ENCODE assay signal across 31 cellular contexts in the genomic region with DNA sequence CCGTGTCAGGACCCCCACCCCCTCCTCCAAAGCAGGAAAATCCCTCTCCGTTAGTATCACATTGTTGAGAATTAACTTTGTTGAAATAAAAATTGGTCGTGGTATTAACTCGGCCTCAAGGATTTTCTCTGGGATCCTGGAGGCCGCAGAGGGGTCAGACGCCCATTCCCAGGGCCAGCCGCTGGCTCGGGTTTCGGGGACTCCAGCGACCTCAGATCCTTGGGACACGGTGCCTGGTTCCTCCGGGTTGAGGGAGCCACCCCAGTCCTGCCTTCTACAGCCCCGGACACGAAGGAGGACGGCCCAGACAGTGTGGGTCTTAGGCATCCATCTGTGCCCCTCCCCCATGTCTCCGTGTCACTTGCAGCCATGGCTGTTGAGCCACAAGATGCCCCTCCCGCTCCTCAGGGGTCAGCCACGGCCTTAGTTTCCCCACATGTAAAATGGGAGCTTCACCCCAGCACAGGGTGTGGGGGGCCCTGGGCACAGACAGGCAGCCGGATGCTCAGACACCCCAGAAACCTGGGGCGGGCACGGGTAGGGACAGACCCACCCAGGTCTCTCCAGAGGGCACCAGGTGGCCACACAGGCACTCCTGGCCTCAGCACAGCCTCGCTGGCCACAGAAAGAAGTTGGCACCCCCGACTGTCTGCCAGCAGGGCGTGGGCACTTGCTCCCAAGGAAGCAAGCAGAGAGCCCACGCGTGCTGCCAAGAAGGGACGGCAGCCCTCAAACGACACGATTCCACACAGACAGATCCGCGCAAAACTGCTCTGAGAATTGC. TPM values are rescaled to one million over a fixed set of nuclear protein-coding genes. Genes with fewer than 3 reads are reported as not detected.
"Had no signal": no experiment of that assay in that cellular context is flagged by ENCODE, and none has a peak within 500 bp of the region (broad histone marks: within the 10 kb centered on the region; RNA-seq: fewer than 3 reads in every experiment).

No MANE protein-coding gene starts in this region.

- H3K4me3 ChIP-seq: adrenal gland, breast epithelium had no signal

- H3K9me3 Mint-ChIP-seq: activated CD8-positive, alpha-beta T cell treated with anti-CD3 and anti-CD28 coated beads for 36 hours; activated naive CD4-positive, alpha-beta T cell treated with anti-CD3 and anti-CD28 coated beads, Interleukin-2, amount 10 ng/mL, durations not matched to agents 7 days and 5 days; activated naive CD8-positive, alpha-beta T cell treated with anti-CD3 and anti-CD28 coated beads, Interleukin-2, amount 10 ng/mL, durations not matched to agents 7 days and 5 days; activated T-cell treated with anti-CD3 and anti-CD28 coated beads, Interleukin-2, amount 50 U/mL, for 72 hours; activated T-helper 2 cell treated with anti-CD3 and anti-CD28 coated beads, Interferon-gamma antibody, Interleukin-2, Interleukin-4, amounts not matched to agents 10 μg/mL and 5 μg/mL and 100 μg/mL, durations not matched to agents 14 hours and 24 hours and 36 hours had no signal

- H3K27ac Mint-ChIP-seq: activated CD4-positive, alpha-beta T cell treated with anti-CD3 and anti-CD28 coated beads for 36 hours; activated CD8-positive, alpha-beta T cell treated with anti-CD3 and anti-CD28 coated beads for 36 hours; activated naive CD4-positive, alpha-beta T cell treated with anti-CD3 and anti-CD28 coated beads, Interleukin-2, amount 10 ng/mL, durations not matched to agents 7 days and 5 days; activated naive CD8-positive, alpha-beta T cell treated with anti-CD3 and anti-CD28 coated beads, Interleukin-2, amount 10 ng/mL, durations not matched to agents 7 days and 5 days; activated T-cell treated with anti-CD3 and anti-CD28 coated beads, Interleukin-2, amount 50 U/mL, for 72 hours; activated T-helper 2 cell treated with anti-CD3 and anti-CD28 coated beads, Interferon-gamma antibody, Interleukin-2, Interleukin-4, amounts not matched to agents 10 μg/mL and 5 μg/mL and 100 μg/mL, durations not matched to agents 14 hours and 24 hours and 36 hours had no signal

- H3K36me3 ChIP-seq: adrenal gland, breast epithelium had no signal

- H3K27ac ChIP-seq: adrenal gland, breast epithelium, KMS-11, VCaP had no signal

- ATAC-seq: activated CD4-positive, alpha-beta T cell treated with anti-CD3 and anti-CD28 coated beads for 36 hours; activated CD8-positive, alpha-beta T cell treated with anti-CD3 and anti-CD28 coated beads for 36 hours; activated T-cell treated with anti-CD3 and anti-CD28 coated beads, Interleukin-2, amount 50 U/mL, for 72 hours; PC-3 had no signal

- H3K4me1 ChIP-seq: adrenal gland, breast epithelium had no signal

- H3K4me3 Mint-ChIP-seq: activated CD4-positive, alpha-beta T cell treated with anti-CD3 and anti-CD28 coated beads for 36 hours; activated CD8-positive, alpha-beta T cell treated with anti-CD3 and anti-CD28 coated beads for 36 hours; activated naive CD4-positive, alpha-beta T cell treated with anti-CD3 and anti-CD28 coated beads, Interleukin-2, amount 10 ng/mL, durations not matched to agents 7 days and 5 days; activated naive CD8-positive, alpha-beta T cell treated with anti-CD3 and anti-CD28 coated beads, Interleukin-2, amount 10 ng/mL, durations not matched to agents 7 days and 5 days; activated T-cell treated with anti-CD3 and anti-CD28 coated beads, Interleukin-2, amount 50 U/mL, for 72 hours had no signal

- FAIRE-seq: RCC 7860, TTC549 had no signal

- H3K27me3 ChIP-seq: adrenal gland, breast epithelium had no signal

- H3K4me2 ChIP-seq: KMS-11 had no signal

- H3K27me3 Mint-ChIP-seq: activated CD4-positive, alpha-beta T cell treated with anti-CD3 and anti-CD28 coated beads for 36 hours; activated CD8-positive, alpha-beta T cell treated with anti-CD3 and anti-CD28 coated beads for 36 hours; activated naive CD8-positive, alpha-beta T cell treated with anti-CD3 and anti-CD28 coated beads, Interleukin-2, amount 10 ng/mL, durations not matched to agents 7 days and 5 days had no signal

- H3K36me3 Mint-ChIP-seq: activated naive CD4-positive, alpha-beta T cell treated with anti-CD3 and anti-CD28 coated beads, Interleukin-2, amount 10 ng/mL, durations not matched to agents 7 days and 5 days; activated naive CD8-positive, alpha-beta T cell treated with anti-CD3 and anti-CD28 coated beads, Interleukin-2, amount 10 ng/mL, durations not matched to agents 7 days and 5 days had no signal

- H3K9ac ChIP-seq: KMS-11 had no signal

- H3K4me1 Mint-ChIP-seq: activated CD4-positive, alpha-beta T cell treated with anti-CD3 and anti-CD28 coated beads for 36 hours; activated naive CD4-positive, alpha-beta T cell treated with anti-CD3 and anti-CD28 coated beads, Interleukin-2, amount 10 ng/mL, durations not matched to agents 7 days and 5 days; activated naive CD8-positive, alpha-beta T cell treated with anti-CD3 and anti-CD28 coated beads, Interleukin-2, amount 10 ng/mL, durations not matched to agents 7 days and 5 days had no signal

- DNase-seq: activated CD4-positive, alpha-beta T cell treated with anti-CD3 and anti-CD28 coated beads for 36 hours; activated CD4-positive, alpha-beta T cell treated with anti-CD3 and anti-CD28 coated beads, Interleukin-2, amount 50 U/mL, for 1 hour; activated CD8-positive, alpha-beta memory T cell treated with anti-CD3 and anti-CD28 coated beads, Interleukin-2, amount 50 U/mL, for 4 hours; activated CD8-positive, alpha-beta T cell treated with anti-CD3 and anti-CD28 coated beads for 36 hours; activated gamma-delta T cell treated with Interleukin-2 at 50 U/mL for 16 hours; activated naive CD4-positive, alpha-beta T cell treated with anti-CD3 and anti-CD28 coated beads, Interleukin-2, amount 10 ng/mL, durations not matched to agents 7 days and 5 days; activated naive CD8-positive, alpha-beta T cell treated with anti-CD3 and anti-CD28 coated beads, Interleukin-2, amount 10 ng/mL, durations not matched to agents 7 days and 5 days; activated T-cell treated with anti-CD3 and anti-CD28 coated beads, Interleukin-2, amount 50 U/mL, for 72 hours; adrenal gland; caudate nucleus; NCI-H1092; NCI-H1417 treated with DMSO at 0.1 percent for 48 hours; NCI-H1694; NCI-H2029; NCI-H2107; NCI-H2171 treated with DMSO at 0.1 percent for 48 hours; NCI-H345; NCI-H510A; NCI-H526 treated with DMSO at 0.1 percent for 48 hours; NCI-H82; PC-3; SHP77; T-helper 2 cell; T1000 had no signal

- H3K9me3 ChIP-seq: adrenal gland, breast epithelium had no signal

RNA-seq across cellular contexts. Expression of a gene that starts 15.5 kb away (rescaled TPM):
- total RNA-seq: activated CD4-positive, alpha-beta T cell treated with anti-CD3 and anti-CD28 coated beads for 36 hours; activated CD8-positive, alpha-beta T cell treated with anti-CD3 and anti-CD28 coated beads for 36 hours; activated naive CD8-positive, alpha-beta T cell treated with anti-CD3 and anti-CD28 coated beads, Interleukin-2, amount 10 ng/mL, durations not matched to agents 7 days and 5 days; activated T-helper 2 cell treated with anti-CD3 and anti-CD28 coated beads, Interferon-gamma antibody, Interleukin-2, Interleukin-4, amounts not matched to agents 10 μg/mL and 5 μg/mL and 100 μg/mL, durations not matched to agents 14 hours and 24 hours and 36 hours had no signal

RNA-seq across cellular contexts. Expression of a gene that starts 21.7 kb away (rescaled TPM):
- total RNA-seq: activated CD4-positive, alpha-beta T cell treated with anti-CD3 and anti-CD28 coated beads for 36 hours; activated CD8-positive, alpha-beta T cell treated with anti-CD3 and anti-CD28 coated beads for 36 hours; MCF 10A had no signal

RNA-seq across cellular contexts. Expression of a gene that starts 24.6 kb away (rescaled TPM):
- total RNA-seq: activated naive CD8-positive, alpha-beta T cell treated with anti-CD3 and anti-CD28 coated beads, Interleukin-2, amount 10 ng/mL, durations not matched to agents 7 days and 5 days had no signal
